Comparison of ENCODE assay signal across 22 cellular contexts in the genomic region with DNA sequence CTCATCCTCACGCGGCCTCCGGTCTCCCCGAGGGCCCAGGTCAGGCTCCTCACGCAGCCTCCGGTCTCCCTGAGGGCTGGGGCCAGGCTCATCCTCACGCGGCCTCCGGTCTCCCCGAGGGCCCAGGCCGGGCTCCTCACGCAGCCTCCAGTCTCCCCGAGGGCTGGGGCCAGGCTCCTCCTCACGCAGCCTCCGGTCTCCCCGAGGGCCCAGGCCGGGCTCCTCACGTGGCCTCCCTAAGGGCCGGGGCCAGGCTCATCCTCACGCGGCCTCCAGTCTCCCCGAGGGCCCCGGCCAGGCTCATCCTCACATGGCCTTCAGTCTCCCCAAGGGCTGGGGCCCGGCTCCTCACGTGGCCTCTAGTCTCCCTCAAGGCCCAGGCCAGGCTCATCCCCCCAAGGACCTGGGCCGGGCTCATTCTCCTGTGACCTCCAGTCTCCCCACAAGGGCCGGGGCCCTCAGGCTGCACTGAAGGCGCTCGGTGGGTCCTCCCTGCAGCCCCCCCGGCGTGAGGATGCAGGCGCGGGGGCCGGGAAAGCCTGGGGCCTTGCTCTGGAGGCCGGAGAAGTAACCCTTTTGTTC. TPM values are rescaled to one million over a fixed set of nuclear protein-coding genes. Genes with fewer than 3 reads are reported as not detected.
DNase-seq lines count a peak whose midpoint lies in the region; TF ChIP-seq lines count a peak whose summit lies in the region.
"Had no signal": no experiment of that assay in that cellular context is flagged by ENCODE, and none has a peak within 500 bp of the region (broad histone marks: within the 10 kb centered on the region; RNA-seq: fewer than 3 reads in every experiment).

No MANE protein-coding gene starts in this region.

- H3K4me3 Mint-ChIP-seq in nephron progenitor cell, result no peak overlapping the region
- H3K4me3 Mint-ChIP-seq: CD4-positive, CD25-positive, alpha-beta regulatory T cell; CD8-positive, alpha-beta T cell had no signal

- peaks cover 3% of the 10 kb centered on the region for H3K79me2 ChIP-seq in smooth muscle cell (ENCODE audit: low read depth)

- H3K27ac Mint-ChIP-seq in nephron progenitor cell, result peak overlapping the region; percentile 32
- H3K27ac Mint-ChIP-seq: CD4-positive, CD25-positive, alpha-beta regulatory T cell; CD8-positive, alpha-beta T cell had no signal

- DNase-seq in WERI-Rb-1 (no peak), nephron progenitor cell (no peak), smooth muscle cell (lab: John Stamatoyannopoulos, UW; ENCODE audit: unreplicated experiment) (no peak), NCI-H146 (lab: John Stamatoyannopoulos, UW) (no peak)
- DNase-seq in stimulated activated CD4-positive, alpha-beta T cell treated with anti-CD3 and anti-CD28 coated beads, Interleukin-12 subunit alpha, Interleukin-12 subunit beta, amount 100 ng/mL, for 4 hours, result no peak
- DNase-seq: Caco-2; CD4-positive, CD25-positive, alpha-beta regulatory T cell; CD8-positive, alpha-beta T cell; DMS153; DMS79; EL; GDM1; GM23248; H7; HCEC 1CT had no signal

- H3K4me2 ChIP-seq in BLaER1, result no peak overlapping the region
- H3K4me2 ChIP-seq in smooth muscle cell, result no peak overlapping the region

- no peak overlapping the region for H2AFZ ChIP-seq in smooth muscle cell (ENCODE audit: low read depth)
- H2AFZ ChIP-seq: GM23248 had no signal

- no peaks in the 10 kb centered on the region for H3K27me3 Mint-ChIP-seq in nephron progenitor cell (ENCODE audit: low read depth, poor library complexity)
- H3K27me3 Mint-ChIP-seq: CD4-positive, CD25-positive, alpha-beta regulatory T cell had no signal

- H3K9me3 ChIP-seq in BLaER1, result no peaks in the 10 kb centered on the region
- H3K9me3 ChIP-seq in WERI-Rb-1 (ENCODE audit: severe bottlenecking), result no peaks in the 10 kb centered on the region
- no peaks in the 10 kb centered on the region for H3K9me3 ChIP-seq in smooth muscle cell (replicated peaks; ENCODE audit: low read depth)
- H3K9me3 ChIP-seq: Caco-2 had no signal

- peaks cover 4% of the 10 kb centered on the region for H3K36me3 Mint-ChIP-seq in nephron progenitor cell (ENCODE audit: low read depth)
- H3K36me3 Mint-ChIP-seq: CD4-positive, CD25-positive, alpha-beta regulatory T cell; CD8-positive, alpha-beta T cell had no signal

- peaks cover 77% of the 10 kb centered on the region for H3F3A ChIP-seq in smooth muscle cell (ENCODE audit: low read depth)

- H3K9me3 Mint-ChIP-seq in nephron progenitor cell, result no peaks in the 10 kb centered on the region
- H3K9me3 Mint-ChIP-seq: CD8-positive, alpha-beta T cell had no signal

- H3K4me1 ChIP-seq in BLaER1 (peaks cover 24% of the 10 kb centered on the region), smooth muscle cell (ENCODE audit: low read depth) (no peaks in the 10 kb centered on the region)
- H3K4me1 ChIP-seq: Caco-2 had no signal

- H3K4me1 Mint-ChIP-seq in nephron progenitor cell, result peaks cover 15% of the 10 kb centered on the region
- H3K4me1 Mint-ChIP-seq: CD4-positive, CD25-positive, alpha-beta regulatory T cell had no signal

- TF ChIP-seq CTCF in WERI-Rb-1 (IDR thresholded peaks at IDR 0.05; ENCODE audit: low read depth, low read length), result no peak
- TF ChIP-seq CTCF in nephron progenitor cell (IDR thresholded peaks at IDR 0.05), result no peak
- no peak for TF ChIP-seq CTCF in smooth muscle cell (IDR thresholded peaks at IDR 0.05; ENCODE audit: borderline replicate concordance, insufficient read depth, poor library complexity, severe bottlenecking)

- no peaks in the 10 kb centered on the region for H3K27me3 ChIP-seq in BLaER1
- no peaks in the 10 kb centered on the region for H3K27me3 ChIP-seq in WERI-Rb-1 (ENCODE audit: insufficient read depth, low read depth, severe bottlenecking)
- no peaks in the 10 kb centered on the region for H3K27me3 ChIP-seq in smooth muscle cell (ENCODE audit: low read depth)

- H3K36me3 ChIP-seq in BLaER1 (peaks cover 99% of the 10 kb centered on the region), WERI-Rb-1 (peaks cover 52% of the 10 kb centered on the region), smooth muscle cell (ENCODE audit: low read depth) (peaks cover 33% of the 10 kb centered on the region)

- 95% methylated on average over 35 of the region's 35 CpGs for WGBS in smooth muscle cell (ENCODE audit: low lambda C conversion rate)

- H3K9ac ChIP-seq in BLaER1 (no peak overlapping the region), smooth muscle cell (ENCODE audit: low read depth) (no peak overlapping the region)
- H3K9ac ChIP-seq: GM23248 had no signal

- peaks cover 76% of the 10 kb centered on the region for H4K20me1 ChIP-seq in BLaER1
- H4K20me1 ChIP-seq in smooth muscle cell (ENCODE audit: low read depth), result peaks cover 100% of the 10 kb centered on the region

- H3K27ac ChIP-seq in BLaER1 (0 out of 2 replicates have a peak overlapping the region, but pooled peaks have one; percentile 16), WERI-Rb-1 (peak overlapping the region; percentile 77), smooth muscle cell (ENCODE audit: low read depth) (peak overlapping the region; percentile 42)
- H3K27ac ChIP-seq: C4-2B, GM23248 had no signal

- no peak overlapping the region for H3K4me3 ChIP-seq in BLaER1
- no peak overlapping the region for H3K4me3 ChIP-seq in WERI-Rb-1 (ENCODE audit: low read depth, low read length)
- H3K4me3 ChIP-seq in smooth muscle cell, result no peak overlapping the region
- H3K4me3 ChIP-seq: GM12878, GM23248 had no signal

RNA-seq across cellular contexts. Expression of a gene that starts 51.2 kb away (rescaled TPM):
- total RNA-seq in smooth muscle cell, result not detected in 2 replicates
- not detected in 2 replicates for polyA plus RNA-seq in smooth muscle cell
- total RNA-seq: A172; A673; Caco-2; CD4-positive, CD25-positive, alpha-beta regulatory T cell; CD8-positive, alpha-beta T cell; GM12878; GM23248; H1; H7 had no signal
- polyA plus RNA-seq: BJ; CD4-positive, CD25-positive, alpha-beta regulatory T cell; GM12878; GM23248; H1 had no signal

Comparison
In these comparisons a context has a peak if more than half of its experiments do, and no peak if none do; other contexts are left out.
1. H3K27ac ChIP-seq: peak in every context shown above with its lines; median percentile 77 in WERI-Rb-1; 42 in smooth muscle cell; 16 in BLaER1.